In the genomic region with DNA sequence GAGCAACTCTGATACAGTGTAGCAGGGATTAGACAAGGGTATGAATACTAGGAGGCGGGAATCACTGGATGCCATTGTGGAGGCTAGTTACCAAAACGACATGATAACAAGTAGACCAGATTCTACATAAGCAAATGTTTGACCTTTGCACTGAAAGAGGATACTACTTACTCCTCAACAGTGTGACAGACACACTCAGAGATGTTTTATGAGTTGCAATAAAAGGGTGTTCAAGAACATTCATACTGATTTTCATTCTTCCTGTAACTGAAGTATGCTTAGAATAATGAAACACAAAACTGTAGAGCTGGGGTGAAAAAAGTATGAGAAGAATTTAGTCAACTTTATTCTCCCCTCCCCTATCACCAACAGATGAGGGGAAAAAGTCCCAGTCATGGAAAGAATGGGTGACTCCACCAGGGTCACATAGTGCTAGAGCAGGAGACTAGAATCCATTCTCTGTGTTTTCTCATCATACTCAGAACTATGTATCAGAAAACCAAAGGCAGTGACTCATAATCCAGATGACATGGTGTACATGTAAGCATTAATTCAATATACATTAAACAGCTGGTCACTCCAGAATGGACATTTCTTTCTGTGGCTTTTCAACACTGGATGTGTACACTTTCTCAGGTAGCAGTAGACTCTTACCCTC, we compare ENCODE assay signal across 22 cellular contexts.
DNase-seq lines count a peak whose midpoint lies in the region; ATAC-seq and TF ChIP-seq lines count a peak whose summit lies in the region.
"Had no signal": no experiment of that assay in that cellular context is flagged by ENCODE, and none has a peak within 500 bp of the region (broad histone marks: within the 10 kb centered on the region; RNA-seq: fewer than 3 reads in every experiment).

No MANE protein-coding gene starts in this region.

- H3K4me1 ChIP-seq in adipocyte (ENCODE audit: control insufficient read depth, insufficient read depth, low read length) = no peaks in the 10 kb centered on the region
- H3K4me1 ChIP-seq: prostate gland, sigmoid colon, tibial nerve had no signal

- TF ChIP-seq CTCF in fibroblast of pulmonary artery (IDR thresholded peaks at IDR 0.05; ENCODE audit: low read length, missing control alignments) = no peak

- H3K9me3 ChIP-seq in adipocyte (ENCODE audit: control insufficient read depth, low read length) = no peaks in the 10 kb centered on the region
- H3K9me3 ChIP-seq: prostate gland, sigmoid colon, tibial nerve had no signal

- DNase-seq in HS-27A (ENCODE audit: low read depth) = peak; percentile 17
- DNase-seq in adipocyte (ENCODE audit: low read depth) = peak; percentile 54
- peak; percentile 24 for DNase-seq in fibroblast of pulmonary artery (ENCODE audit: low read depth)
- peak; percentile 17 for DNase-seq in skeletal muscle cell (ENCODE audit: low read depth)
- DNase-seq in activated CD4-positive, CD25-positive, alpha-beta regulatory T cell (lab: John Stamatoyannopoulos, UW) = no peak
- DNase-seq in NCI-H2107 treated with DMSO at 0.1 percent for 48 hours (lab: John Stamatoyannopoulos, UW; ENCODE audit: unreplicated experiment) = no peak
- DNase-seq: activated naive CD4-positive, alpha-beta T cell; activated T-cell treated with anti-CD3 and anti-CD28 coated beads, Interleukin-2, amount 50 U/mL, for 24 hours; amniotic stem cell; CD8-positive, alpha-beta T cell; DMS153; glutamatergic neuron; GOT3; KG1; NCI-H187; NCI-H748 treated with DMSO at 0.1 percent for 48 hours; sigmoid colon; stimulated activated CD8-positive, alpha-beta memory T cell treated with anti-CD3 and anti-CD28 coated beads, Interleukin-4, amount 100 ng/mL, for 48 hours; T-helper 17 cell had no signal

- H3K36me3 ChIP-seq in adipocyte (ENCODE audit: control insufficient read depth, insufficient read depth, low read length, severe bottlenecking) = peaks cover 19% of the 10 kb centered on the region
- H3K36me3 ChIP-seq: prostate gland, sigmoid colon, tibial nerve had no signal

- no peak for ATAC-seq in GM19455 (IDR thresholded peaks at IDR 0.05; ENCODE audit: unreplicated experiment)
- ATAC-seq: CD8-positive, alpha-beta T cell; T-helper 17 cell had no signal

- no peak overlapping the region for H3K4me3 ChIP-seq in adipocyte (ENCODE audit: low read length)
- no peak overlapping the region for H3K4me3 ChIP-seq in fibroblast of pulmonary artery (replicated peaks; ENCODE audit: low read depth, low read length)
- H3K4me3 ChIP-seq in skeletal muscle cell (ENCODE audit: low read depth, low read length) = no peak overlapping the region
- H3K4me3 ChIP-seq: prostate gland, sigmoid colon, tibial nerve had no signal

- H3K27me3 ChIP-seq in adipocyte (replicated peaks; ENCODE audit: control insufficient read depth, insufficient read depth, low read length) = no peaks in the 10 kb centered on the region
- H3K27me3 ChIP-seq: sigmoid colon, tibial nerve had no signal

- no peak overlapping the region for H3K9ac ChIP-seq in adipocyte (ENCODE audit: low read length)

Comparison
In these comparisons a context has a peak if more than half of its experiments do, and no peak if none do; other contexts are left out.
1. DNase-seq: peak in HS-27A (single experiment), adipocyte (single experiment), fibroblast of pulmonary artery (single experiment) and skeletal muscle cell (single experiment); none in activated CD4-positive, CD25-positive, alpha-beta regulatory T cell (0 of 4) and NCI-H2107 treated with DMSO at 0.1 percent for 48 hours (single experiment).